Comparison of ENCODE assay signal across 1 cellular context in the genomic region with DNA sequence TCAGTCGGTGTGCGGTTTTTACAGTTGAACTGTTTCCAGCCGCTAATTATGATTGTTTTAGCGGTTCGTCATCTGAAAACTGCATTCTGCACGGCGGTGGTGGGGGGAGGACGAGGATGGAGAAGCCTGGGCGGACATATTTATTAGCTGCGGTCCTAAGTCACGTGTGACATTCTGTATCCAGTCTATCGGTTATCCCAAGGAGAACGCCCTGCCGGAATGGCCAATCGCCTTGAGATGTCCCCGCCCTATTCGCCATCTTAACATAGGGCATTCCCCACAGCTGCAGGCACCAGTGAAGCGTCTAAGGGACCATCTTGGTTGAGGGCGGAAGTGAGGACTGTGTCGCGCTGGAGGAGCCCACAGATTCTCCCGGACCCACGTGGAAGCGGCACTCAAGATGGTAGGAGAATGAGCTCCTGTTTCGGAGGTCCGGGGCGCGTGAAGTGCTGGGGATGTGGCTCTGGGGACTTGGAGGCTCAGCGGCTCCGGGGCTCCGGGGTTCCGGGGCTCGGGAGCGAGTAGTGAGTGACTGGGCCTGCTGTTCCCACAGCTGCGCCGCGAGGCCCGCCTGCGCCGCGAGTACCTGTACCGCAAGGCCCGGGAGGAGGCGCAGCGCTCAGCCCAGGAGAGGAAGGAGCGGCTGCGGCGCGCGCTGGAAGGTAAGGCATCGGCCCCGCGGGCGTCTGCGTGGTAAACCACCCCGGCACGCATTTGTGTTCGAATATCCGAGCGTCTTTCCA.
TF ChIP-seq lines count a peak whose summit lies in the region.

A gene with protein sequence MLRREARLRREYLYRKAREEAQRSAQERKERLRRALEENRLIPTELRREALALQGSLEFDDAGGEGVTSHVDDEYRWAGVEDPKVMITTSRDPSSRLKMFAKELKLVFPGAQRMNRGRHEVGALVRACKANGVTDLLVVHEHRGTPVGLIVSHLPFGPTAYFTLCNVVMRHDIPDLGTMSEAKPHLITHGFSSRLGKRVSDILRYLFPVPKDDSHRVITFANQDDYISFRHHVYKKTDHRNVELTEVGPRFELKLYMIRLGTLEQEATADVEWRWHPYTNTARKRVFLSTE (plus strand): TSS at position 365 of the 743 bp plus-strand sequence. CDS start 36 bp downstream, at position 401.

TF ChIP-seq in HepG2, 621 proteins besides CTCF, POLR2A, EP300 and RAD21 (continued from another document and continues in another):
- peak; percentile 85; the same call in 1 of the 2 replicates for TF ChIP-seq HMGXB3 (CRISPR knock-in tag; IDR thresholded peaks at IDR 0.05; ENCODE audit: borderline replicate concordance)
- 0 out of 2 replicates have a peak, but pooled peaks have one; percentile 45 for TF ChIP-seq ZNF33B (CRISPR knock-in tag; IDR thresholded peaks at IDR 0.05)
- peak; percentile 65; the same call in 1 of the 2 replicates for TF ChIP-seq ZNF788 (CRISPR knock-in tag; IDR thresholded peaks at IDR 0.05; ENCODE audit: borderline replicate concordance)
- TF ChIP-seq GTF3A (CRISPR knock-in tag; conservative IDR thresholded peaks at IDR 0.05): no peak
- peak; percentile 53 for TF ChIP-seq ZNF331 (CRISPR knock-in tag; IDR thresholded peaks at IDR 0.05)
- no peak for TF ChIP-seq ZFP37 (CRISPR knock-in tag; IDR thresholded peaks at IDR 0.05; ENCODE audit: borderline replicate concordance)
- TF ChIP-seq ZBTB37 (CRISPR knock-in tag; IDR thresholded peaks at IDR 0.05): 0 out of 2 replicates have a peak, but pooled peaks have one; percentile 30
- TF ChIP-seq MZF1 (CRISPR knock-in tag; IDR thresholded peaks at IDR 0.05; ENCODE audit: borderline replicate concordance): no peak
- TF ChIP-seq IKZF4 (CRISPR knock-in tag; IDR thresholded peaks at IDR 0.05; ENCODE audit: borderline replicate concordance, low read depth, not compliant biosample characterization): peak; percentile 75
- TF ChIP-seq, protein P1, sequence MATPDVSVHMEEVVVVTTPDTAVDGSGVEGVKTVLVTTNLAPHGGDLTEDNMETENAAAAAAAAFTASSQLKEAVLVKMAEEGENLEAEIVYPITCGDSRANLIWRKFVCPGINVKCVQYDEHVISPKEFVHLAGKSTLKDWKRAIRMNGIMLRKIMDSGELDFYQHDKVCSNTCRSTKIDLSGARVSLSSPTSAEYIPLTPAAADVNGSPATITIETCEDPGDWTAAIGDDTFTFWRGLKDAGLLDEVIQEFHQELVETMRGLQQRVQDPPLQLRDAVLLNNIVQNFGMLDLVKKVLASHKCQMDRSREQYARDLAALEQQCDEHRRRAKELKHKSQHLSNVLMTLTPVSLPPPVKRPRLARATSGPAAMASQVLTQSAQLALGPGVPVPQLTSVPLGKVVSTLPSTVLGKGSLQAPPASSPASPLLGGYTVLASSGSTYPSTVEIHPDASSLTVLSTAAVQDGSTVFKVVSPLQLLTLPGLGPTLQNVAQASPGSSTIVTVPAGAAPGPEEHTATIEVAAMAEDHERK (CRISPR knock-in tag; IDR thresholded peaks at IDR 0.05; ENCODE audit: low read depth): no peak
- TF ChIP-seq CEBPG (CRISPR knock-in tag; IDR thresholded peaks at IDR 0.05): no peak; the same call in 1 of the 2 replicates
- TF ChIP-seq HMG20A (CRISPR knock-in tag; IDR thresholded peaks at IDR 0.05; ENCODE audit: borderline replicate concordance): peak; percentile 29; the same call in 1 of the 2 replicates
- TF ChIP-seq ZNF556 (CRISPR knock-in tag; IDR thresholded peaks at IDR 0.05; ENCODE audit: borderline replicate concordance): peak; percentile 28; the same call in 1 of the 2 replicates
- TF ChIP-seq MAFG (CRISPR knock-in tag; IDR thresholded peaks at IDR 0.05): no peak
- peak; percentile 74 for TF ChIP-seq POLR2G (IDR thresholded peaks at IDR 0.05; ENCODE audit: low read depth, low read length)
- no peak; the same call in 1 of the 2 replicates for TF ChIP-seq MYNN (CRISPR knock-in tag; IDR thresholded peaks at IDR 0.05; ENCODE audit: low read depth)
- TF ChIP-seq TBP (CRISPR knock-in tag; IDR thresholded peaks at IDR 0.05): no peak
- no peak for TF ChIP-seq ZNF674 (CRISPR knock-in tag; IDR thresholded peaks at IDR 0.05; ENCODE audit: low read depth)
- TF ChIP-seq REST (IDR thresholded peaks at IDR 0.05; ENCODE audit: borderline replicate concordance in 1 of 2, low read depth in 1 of 2, low read length in 2 of 2): peak in 1 of 2 experiments; percentile 8; a peak in 1 of 4 replicates
- peak; percentile 71 for TF ChIP-seq POGZ (CRISPR knock-in tag; IDR thresholded peaks at IDR 0.05)
- TF ChIP-seq, protein P2, sequence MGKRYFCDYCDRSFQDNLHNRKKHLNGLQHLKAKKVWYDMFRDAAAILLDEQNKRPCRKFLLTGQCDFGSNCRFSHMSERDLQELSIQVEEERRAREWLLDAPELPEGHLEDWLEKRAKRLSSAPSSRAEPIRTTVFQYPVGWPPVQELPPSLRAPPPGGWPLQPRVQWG (CRISPR knock-in tag; IDR thresholded peaks at IDR 0.05; ENCODE audit: borderline replicate concordance, low read depth): no peak
- no peak; the same call in 1 of the 2 replicates for TF ChIP-seq ZNF766 (CRISPR knock-in tag; IDR thresholded peaks at IDR 0.05; ENCODE audit: borderline replicate concordance)
- TF ChIP-seq ADNP (CRISPR knock-in tag; IDR thresholded peaks at IDR 0.05): no peak
- TF ChIP-seq TRIM22 (IDR thresholded peaks at IDR 0.05): no peak
- peak; percentile 59 for TF ChIP-seq ETV6 (CRISPR knock-in tag; conservative IDR thresholded peaks at IDR 0.05)
- TF ChIP-seq CHCHD3 (CRISPR knock-in tag; IDR thresholded peaks at IDR 0.05): 0 out of 2 replicates have a peak, but pooled peaks have one; percentile 77
- no peak; the same call in 1 of the 2 replicates for TF ChIP-seq MTF1 (CRISPR knock-in tag; IDR thresholded peaks at IDR 0.05)
- 0 out of 2 replicates have a peak, but pooled peaks have one; percentile 28 for TF ChIP-seq ZNF30 (CRISPR knock-in tag; IDR thresholded peaks at IDR 0.05)
- TF ChIP-seq ZSCAN21 (CRISPR knock-in tag; IDR thresholded peaks at IDR 0.05; ENCODE audit: borderline replicate concordance): peak; percentile 62; the same call in 1 of the 2 replicates
- TF ChIP-seq, protein P3, sequence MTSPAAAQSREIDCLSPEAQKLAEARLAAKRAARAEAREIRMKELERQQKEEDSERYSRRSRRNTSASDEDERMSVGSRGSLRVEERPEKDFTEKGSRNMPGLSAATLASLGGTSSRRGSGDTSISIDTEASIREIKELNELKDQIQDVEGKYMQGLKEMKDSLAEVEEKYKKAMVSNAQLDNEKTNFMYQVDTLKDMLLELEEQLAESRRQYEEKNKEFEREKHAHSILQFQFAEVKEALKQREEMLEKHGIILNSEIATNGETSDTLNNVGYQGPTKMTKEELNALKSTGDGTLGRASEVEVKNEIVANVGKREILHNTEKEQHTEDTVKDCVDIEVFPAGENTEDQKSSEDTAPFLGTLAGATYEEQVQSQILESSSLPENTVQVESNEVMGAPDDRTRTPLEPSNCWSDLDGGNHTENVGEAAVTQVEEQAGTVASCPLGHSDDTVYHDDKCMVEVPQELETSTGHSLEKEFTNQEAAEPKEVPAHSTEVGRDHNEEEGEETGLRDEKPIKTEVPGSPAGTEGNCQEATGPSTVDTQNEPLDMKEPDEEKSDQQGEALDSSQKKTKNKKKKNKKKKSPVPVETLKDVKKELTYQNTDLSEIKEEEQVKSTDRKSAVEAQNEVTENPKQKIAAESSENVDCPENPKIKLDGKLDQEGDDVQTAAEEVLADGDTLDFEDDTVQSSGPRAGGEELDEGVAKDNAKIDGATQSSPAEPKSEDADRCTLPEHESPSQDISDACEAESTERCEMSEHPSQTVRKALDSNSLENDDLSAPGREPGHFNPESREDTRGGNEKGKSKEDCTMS (CRISPR knock-in tag; conservative IDR thresholded peaks at IDR 0.05): no peak
- TF ChIP-seq ZKSCAN8 (CRISPR knock-in tag; IDR thresholded peaks at IDR 0.05; ENCODE audit: borderline replicate concordance): no peak; the same call in 1 of the 2 replicates
- TF ChIP-seq ZNF510 (CRISPR knock-in tag; IDR thresholded peaks at IDR 0.05; ENCODE audit: low read depth): peak; percentile 90
- peak; percentile 74; the same call in 1 of the 2 replicates for TF ChIP-seq TGIF2 (CRISPR knock-in tag; IDR thresholded peaks at IDR 0.05)
- peak; percentile 100 for TF ChIP-seq ELF1 (CRISPR knock-in tag; IDR thresholded peaks at IDR 0.05)
- TF ChIP-seq SAFB2 (CRISPR knock-in tag; IDR thresholded peaks at IDR 0.05; ENCODE audit: borderline replicate concordance, low read depth): no peak; the same call in none of the 2 replicates
- TF ChIP-seq BORCS8-MEF2B (CRISPR knock-in tag; IDR thresholded peaks at IDR 0.05): peak; percentile 86
- no peak for TF ChIP-seq PAWR (CRISPR knock-in tag; IDR thresholded peaks at IDR 0.05; ENCODE audit: borderline replicate concordance)
- no peak for TF ChIP-seq MBNL3 (CRISPR knock-in tag; conservative IDR thresholded peaks at IDR 0.05)
- TF ChIP-seq ZNF782 (CRISPR knock-in tag; IDR thresholded peaks at IDR 0.05; ENCODE audit: borderline replicate concordance): no peak
- peak; percentile 99 for TF ChIP-seq ZNF891 (CRISPR knock-in tag; IDR thresholded peaks at IDR 0.05)
- peak in 1 of 2 experiments; percentile 90; a peak in 2 of 4 replicates for TF ChIP-seq KLF16 (CRISPR knock-in tag; IDR thresholded peaks at IDR 0.05)
